Comparison of ENCODE assay signal across 8 cellular contexts in genomic region chr2:37890893-37891495, GRCh38. TPM values are rescaled to one million over a fixed set of nuclear protein-coding genes. Genes with fewer than 3 reads are reported as not detected.
DNase-seq lines count a peak whose midpoint lies in the region; ATAC-seq, FAIRE-seq and TF ChIP-seq lines count a peak whose summit lies in the region.

No MANE protein-coding gene starts in this region.

- H3K9me3 ChIP-seq in MG63, result no peaks in the 10 kb centered on the region
- no peaks in the 10 kb centered on the region for H3K9me3 ChIP-seq in heart left ventricle

- no peak overlapping the region for H3K4me3 Mint-ChIP-seq in activated naive CD8-positive, alpha-beta T cell treated with anti-CD3 and anti-CD28 coated beads, Interleukin-2, amount 10 ng/mL, durations not matched to agents 7 days and 5 days

- FAIRE-seq in GM12891 (lab: Jason Lieb, UNC), result peak; percentile 82

- H3K36me3 ChIP-seq in MG63, result no peaks in the 10 kb centered on the region
- H3K36me3 ChIP-seq in heart left ventricle, result no peaks in the 10 kb centered on the region

- H3K27ac ChIP-seq in 22Rv1 (no peak overlapping the region), heart left ventricle (no peak overlapping the region)

- H3K4me3 ChIP-seq in MG63 (no peak overlapping the region), heart left ventricle (no peak overlapping the region)

- TF ChIP-seq CTCF in 22Rv1 (IDR thresholded peaks at IDR 0.05) (peak; percentile 94), heart left ventricle (IDR thresholded peaks at IDR 0.05) (peak; percentile 67 to 85 (median 75))

- intact Hi-C loops in heart left ventricle (cut with DNase I), result loop anchor here in 8 of 10 donors (5.0 to 10.0 kb wide), 5 partner anchors 224 to 716 kb away; no protein-coding TSS in a partner anchor

- peaks cover 29% of the 10 kb centered on the region for H3K4me1 Mint-ChIP-seq in activated naive CD8-positive, alpha-beta T cell treated with anti-CD3 and anti-CD28 coated beads, Interleukin-2, amount 10 ng/mL, durations not matched to agents 7 days and 5 days

- 26 to 30% (median 28%) methylated on average over 8 of the region's 8 CpGs for WGBS in heart left ventricle, 4 donors

- H3K27me3 ChIP-seq in MG63 (no peaks in the 10 kb centered on the region), heart left ventricle (peaks cover 0 to 9% (median 0%) of the 10 kb centered on the region in 9 donors)

- peaks cover 7% of the 10 kb centered on the region for H3K27me3 Mint-ChIP-seq in activated naive CD8-positive, alpha-beta T cell treated with anti-CD3 and anti-CD28 coated beads, Interleukin-2, amount 10 ng/mL, durations not matched to agents 7 days and 5 days

- H3K4me1 ChIP-seq in heart left ventricle, result peaks cover 0 to 50% (median 3%) of the 10 kb centered on the region in 12 donors

- H3K27ac Mint-ChIP-seq in activated naive CD8-positive, alpha-beta T cell treated with anti-CD3 and anti-CD28 coated beads, Interleukin-2, amount 10 ng/mL, durations not matched to agents 7 days and 5 days, result no peak overlapping the region

- ATAC-seq in activated naive CD8-positive, alpha-beta T cell treated with anti-CD3 and anti-CD28 coated beads, Interleukin-2, amount 10 ng/mL, durations not matched to agents 7 days and 5 days (ENCODE audit: low read depth), result peak; percentile 66
- peak; percentile 82 to 94 (median 90) for ATAC-seq in heart left ventricle
- ATAC-seq in HG02938 (IDR thresholded peaks at IDR 0.05; ENCODE audit: unreplicated experiment), result no peak

- no peak for TF ChIP-seq POLR2A in GM12891 (IDR thresholded peaks at IDR 0.05; ENCODE audit: low read depth, low read length)
- TF ChIP-seq POLR2A in heart left ventricle (IDR thresholded peaks at IDR 0.05), result no peak

- H3K36me3 Mint-ChIP-seq in activated naive CD8-positive, alpha-beta T cell treated with anti-CD3 and anti-CD28 coated beads, Interleukin-2, amount 10 ng/mL, durations not matched to agents 7 days and 5 days, result no peaks in the 10 kb centered on the region

- POLR2A ChIA-PET in activated naive CD8-positive, alpha-beta T cell treated with anti-CD3 and anti-CD28 coated beads, Interleukin-2, amount 10 ng/mL, durations not matched to agents 7 days and 5 days (lab: Charles Lee), result no interaction called here

- no peak for DNase-seq in GM12891 (ENCODE audit: insufficient read length, low spot score)
- DNase-seq in MG63, result peak; percentile 61
- DNase-seq in SKM-1 treated with dmso at 0.1 percent for 144 hours (lab: John Stamatoyannopoulos, UW; ENCODE audit: unreplicated experiment), result peak; percentile 55
- peak; percentile 62 for DNase-seq in activated naive CD8-positive, alpha-beta T cell treated with anti-CD3 and anti-CD28 coated beads, Interleukin-2, amount 10 ng/mL, durations not matched to agents 7 days and 5 days
- DNase-seq in heart left ventricle, result peak; percentile 58 to 80 (median 70)
- DNase-seq in putamen (ENCODE audit: low spot score), result peak; percentile 39

- no peaks in the 10 kb centered on the region for H3K9me3 Mint-ChIP-seq in activated naive CD8-positive, alpha-beta T cell treated with anti-CD3 and anti-CD28 coated beads, Interleukin-2, amount 10 ng/mL, durations not matched to agents 7 days and 5 days

TF ChIP-seq in GM12891, 5 proteins besides CTCF, POLR2A, EP300 and RAD21:
- TF ChIP-seq TAF1 (IDR thresholded peaks at IDR 0.05; ENCODE audit: low read depth, low read length), result no peak
- TF ChIP-seq POU2F2 (IDR thresholded peaks at IDR 0.05; ENCODE audit: low read depth, low read length), result no peak
- no peak for TF ChIP-seq PAX5 (IDR thresholded peaks at IDR 0.05; ENCODE audit: insufficient read depth, low read length, severe bottlenecking)
- no peak for TF ChIP-seq SPI1 (IDR thresholded peaks at IDR 0.05; ENCODE audit: low read depth, low read length)
- TF ChIP-seq POLR2AphosphoS5 (IDR thresholded peaks at IDR 0.05; ENCODE audit: low read depth, low read length), result no peak

RNA-seq across cellular contexts. Expression of gene RMDN2, which starts 34.1 kb away (rescaled TPM):
- 10.3 TPM for polyA plus RNA-seq in GM12891 (2012; ENCODE audit: low read depth, missing spikeins)
- total RNA-seq in MG63 (2014; rRNA removed; shearing (Covaris generic); ENCODE audit: low replicate concordance), result 5.0 and 5.4 TPM in 2 replicates
- 1 to 10 TPM; 2.3 to 3.0 TPM for total RNA-seq in activated naive CD8-positive, alpha-beta T cell treated with anti-CD3 and anti-CD28 coated beads, Interleukin-2, amount 10 ng/mL, durations not matched to agents 7 days and 5 days
- 1 to 10 TPM; 3.4 to 7.2 (median 5.8) TPM for total RNA-seq in heart left ventricle
- polyA plus RNA-seq in heart left ventricle, result 1 to 10 TPM; 2.7 to 4.0 TPM
